8 cellular contexts compared by ENCODE assay signal in genomic region chr7:29989257-29989995, GRCh38. TPM values are rescaled to one million over a fixed set of nuclear protein-coding genes. Genes with fewer than 3 reads are reported as not detected.
DNase-seq lines count a peak whose midpoint lies in the region; ATAC-seq and TF ChIP-seq lines count a peak whose summit lies in the region.

Gene SCRN1, minus strand, starts transcription at chr7:29989801. Its CDS starts 20,734 bp downstream, at chr7:29969067.

- intact Hi-C loops in aorta (cut with DNase I) = loop anchor here (2.0 to 5.0 kb wide), 2 partner anchors 37 to 38 kb away; partner anchors contain the start of genes FKBP14 (in 2 of the 2) and PLEKHA8 (in 1 of the 2)

- ATAC-seq in HG02759 (IDR thresholded peaks at IDR 0.05; ENCODE audit: unreplicated experiment) = peak; percentile 61
- ATAC-seq in gastroesophageal sphincter = peak; percentile 65
- peak; percentile 78 for ATAC-seq in aorta (ENCODE audit: low FRiP score)

- no peaks in the 10 kb centered on the region for H4K20me1 ChIP-seq in neural cell (ENCODE audit: insufficient read depth)

- no peaks in the 10 kb centered on the region for H3K9me2 ChIP-seq in neural cell (ENCODE audit: insufficient read depth, low read length)

- TF ChIP-seq CTCF in gastroesophageal sphincter (IDR thresholded peaks at IDR 0.05) (peak in 1 of 4 experiments; percentile 39), neural cell (IDR thresholded peaks at IDR 0.05; ENCODE audit: poor library complexity, severe bottlenecking) (peak; percentile 35)

- H3K9me3 ChIP-seq in gastroesophageal sphincter (peaks cover 0 to 16% (median 0%) of the 10 kb centered on the region in 3 donors), neural cell (ENCODE audit: low read length) (peaks cover 3% of the 10 kb centered on the region), aorta (ENCODE audit: control insufficient read depth, low read length) (peaks cover 2% of the 10 kb centered on the region)

- peak; percentile 61 to 67 for TF ChIP-seq POLR2A in gastroesophageal sphincter (IDR thresholded peaks at IDR 0.05)

- 4% methylated on average over 5 of the region's 79 CpGs; no CpG with 5 or more reads in 1 of the 2 donors for WGBS in gastroesophageal sphincter (ENCODE audit: low coverage in 1 of 2), 2 donors
- WGBS in aorta, 2 donors = 0 to 1% methylated on average over 51 to 79 of the region's 79 CpGs

- H2AFZ ChIP-seq in neural cell (ENCODE audit: low read depth, low read length) = peak within 1 kb of the TSS; percentile 83

- no peaks in the 10 kb centered on the region for H3F3A ChIP-seq in neural cell (ENCODE audit: insufficient read depth, low read length, poor library complexity, severe bottlenecking)

- TF ChIP-seq RAD21 in neural cell (conservative IDR thresholded peaks at IDR 0.05) = no peak

- H3K4me3 ChIP-seq in gastroesophageal sphincter = peak within 1 kb of the TSS; percentile 67 to 98
- H3K4me3 ChIP-seq in neural cell (ENCODE audit: low read length) = peak within 1 kb of the TSS; percentile 99
- peak within 1 kb of the TSS; percentile 80 to 89 for H3K4me3 ChIP-seq in aorta (ENCODE audit: low read length in 2 of 2)

- H3K27ac ChIP-seq in gastroesophageal sphincter (peak within 1 kb of the TSS; percentile 75 to 93 (median 91)), neural cell (ENCODE audit: low read length) (peak within 1 kb of the TSS; percentile 90), aorta (ENCODE audit: low read depth in 1 of 2, low read length in 2 of 2) (peak within 1 kb of the TSS; percentile 46 to 98)

- H3K4me2 ChIP-seq in neural cell (ENCODE audit: low read length) = peak within 1 kb of the TSS; percentile 77

- H3K4me1 ChIP-seq in gastroesophageal sphincter (peaks cover 0 to 46% (median 4%) of the 10 kb centered on the region in 3 donors), aorta (ENCODE audit: control insufficient read depth in 1 of 2, insufficient read depth in 2 of 2, low read length in 2 of 2) (peaks cover 0 to 5% of the 10 kb centered on the region in 2 donors)

- H3K36me3 ChIP-seq in gastroesophageal sphincter = no peaks in the 10 kb centered on the region
- no peaks in the 10 kb centered on the region for H3K36me3 ChIP-seq in neural cell (ENCODE audit: insufficient read depth, low read length)
- no peaks in the 10 kb centered on the region for H3K36me3 ChIP-seq in aorta (ENCODE audit: control insufficient read depth in 1 of 2, insufficient read depth in 2 of 2, low read length in 1 of 2)

- peaks cover 44% of the 10 kb centered on the region for H3K79me2 ChIP-seq in neural cell (replicated peaks; ENCODE audit: insufficient read depth, low read length)

- no peak for TF ChIP-seq EP300 in gastroesophageal sphincter (IDR thresholded peaks at IDR 0.05)
- TF ChIP-seq EP300 in neural cell (conservative IDR thresholded peaks at IDR 0.05; ENCODE audit: poor library complexity, severe bottlenecking) = no peak

- H3K27me3 ChIP-seq in gastroesophageal sphincter = no peaks in the 10 kb centered on the region
- H3K27me3 ChIP-seq in neural cell (ENCODE audit: insufficient read depth, low read depth, low read length) = no peaks in the 10 kb centered on the region
- H3K27me3 ChIP-seq in aorta (ENCODE audit: control insufficient read depth in 1 of 2, insufficient read depth in 2 of 2, low read length in 1 of 2) = no peaks in the 10 kb centered on the region

- H3K9ac ChIP-seq in neural cell (ENCODE audit: low read length) = peak within 1 kb of the TSS; percentile 97

- peak; percentile 13 to 70 for DNase-seq in NCI-H524 (lab: John Stamatoyannopoulos, UW)
- DNase-seq in NCI-H524 treated with DMSO at 0.1 percent for 48 hours (lab: John Stamatoyannopoulos, UW) = no peak
- peak; percentile 67 for DNase-seq in NCI-H345 (lab: John Stamatoyannopoulos, UW)
- DNase-seq in activated gamma-delta T cell treated with anti-CD3 and anti-CD28 coated beads, Interleukin-2, amount 50 U/mL, for 16 hours (ENCODE audit: low read depth) = peak; percentile 3
- peak; percentile 64 to 84 for DNase-seq in aorta

TF ChIP-seq in neural cell, 6 proteins besides CTCF, POLR2A, EP300 and RAD21:
- TF ChIP-seq SMC3 (conservative IDR thresholded peaks at IDR 0.05; ENCODE audit: poor library complexity) = peak; percentile 32
- TF ChIP-seq POLR2AphosphoS5 (IDR thresholded peaks at IDR 0.05) = peak; percentile 71
- no peak for TF ChIP-seq MXI1 (conservative IDR thresholded peaks at IDR 0.05; ENCODE audit: poor library complexity, severe bottlenecking)
- no peak for TF ChIP-seq TAF1 (IDR thresholded peaks at IDR 0.05; ENCODE audit: low read depth)
- peak; percentile 80 for TF ChIP-seq REST (IDR thresholded peaks at IDR 0.05; ENCODE audit: borderline replicate concordance)
- TF ChIP-seq EZH2 (IDR thresholded peaks at IDR 0.05; ENCODE audit: borderline replicate concordance, insufficient read depth, low read length, poor library complexity, severe bottlenecking) = no peak

RNA-seq across cellular contexts. Expression of gene SCRN1, which starts in this region (rescaled TPM):
- total RNA-seq in gastroesophageal sphincter = 100 to 1,000 TPM; 103 to 121 (median 112) TPM
- 130 TPM in 2 replicates for polyA plus RNA-seq in neural cell
- 239 and 252 TPM in 2 replicates for polyA minus RNA-seq in neural cell
- 10 to 100 TPM; 48.1 to 71.9 TPM for total RNA-seq in aorta
- polyA plus RNA-seq in aorta = 10 to 100 TPM; 30.8 to 40.7 TPM
